In the genomic region with DNA sequence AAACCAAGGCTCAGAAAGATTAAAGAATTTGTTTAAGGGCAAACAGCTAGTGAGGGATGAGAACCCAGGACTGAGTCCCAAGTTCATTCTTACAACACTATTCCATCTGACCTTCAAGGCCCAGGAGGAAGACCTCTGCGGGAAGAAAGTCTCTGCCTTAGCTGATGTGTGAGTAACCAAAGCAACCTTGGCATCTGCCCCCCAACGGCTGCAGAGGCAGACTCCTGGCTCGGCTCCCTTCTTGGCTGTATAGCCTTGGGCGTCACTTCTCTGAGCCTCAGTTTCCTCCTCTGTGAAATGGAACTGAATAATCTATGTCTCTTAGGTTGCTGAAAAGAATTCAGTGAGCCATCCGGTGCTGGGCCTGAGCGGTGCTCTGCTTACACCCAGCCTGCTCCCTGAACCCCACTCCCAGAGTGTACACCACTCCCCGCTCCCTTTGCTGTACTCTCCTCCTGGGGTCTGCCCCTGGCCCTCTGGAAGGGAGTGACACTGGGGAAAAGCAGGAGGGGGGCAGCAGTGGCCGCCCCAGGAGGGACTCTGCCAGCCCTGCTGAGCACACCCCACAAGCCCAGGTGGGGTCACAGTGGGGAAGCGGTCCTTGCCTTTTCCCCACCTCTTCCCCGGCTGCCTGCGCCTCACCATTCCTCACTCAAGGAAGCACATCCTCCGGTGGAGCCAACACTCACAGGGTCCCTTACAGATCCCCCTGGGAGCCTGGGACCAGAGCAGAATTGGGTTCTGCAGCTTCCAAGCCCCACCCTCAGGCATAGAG, we compare ENCODE assay signal across 20 cellular contexts.
A peak's percentile ranks its signal among the peaks of the same experiment; 100 is the strongest.
DNase-seq lines count a peak whose midpoint lies in the region; ATAC-seq and TF ChIP-seq lines count a peak whose summit lies in the region.
"Had no signal": no experiment of that assay in that cellular context is flagged by ENCODE, and none has a peak within 500 bp of the region (broad histone marks: within the 10 kb centered on the region; RNA-seq: fewer than 3 reads in every experiment).

No MANE protein-coding gene starts in this region.

- WGBS in neuronal stem cell (ENCODE audit: extremely low coverage in 2 of 2, insufficient read length in 2 of 2, insufficient replicate concordance in 1 of 2), 2 donors = no CpG with 5 or more reads among the region's 12 CpGs
- WGBS in aorta, 2 donors = 77 to 85% methylated on average over 12 of the region's 12 CpGs

- H2BK15ac ChIP-seq in neuronal stem cell (ENCODE audit: low read length) = no peak overlapping the region

- peaks cover 31% of the 10 kb centered on the region for H3K36me3 Mint-ChIP-seq in central memory CD8-positive, alpha-beta T cell (ENCODE audit: insufficient read depth)

- intact Hi-C loops in Right ventricle myocardium inferior (cut with DNase I) (no loop called here), cardiac septum (cut with DNase I) (no loop called here), aorta (cut with DNase I) (no loop called here)

- no peaks in the 10 kb centered on the region for H3K79me1 ChIP-seq in neuronal stem cell (ENCODE audit: low read depth, low read length)

- no peak overlapping the region for H2AFZ ChIP-seq in neuronal stem cell (ENCODE audit: low read length)

- H4K8ac ChIP-seq in neuronal stem cell (ENCODE audit: low read depth, low read length) = no peak overlapping the region

- H3K4me3 ChIP-seq in HEK293 (ENCODE audit: low read depth, low read length) = no peak overlapping the region
- no peak overlapping the region for H3K4me3 ChIP-seq in neuronal stem cell (ENCODE audit: low read length in 2 of 2)
- no peak overlapping the region for H3K4me3 ChIP-seq in HAP-1
- no peak overlapping the region for H3K4me3 ChIP-seq in aorta (ENCODE audit: low read length in 2 of 2)

- peaks cover 80% of the 10 kb centered on the region for H3K4me1 Mint-ChIP-seq in central memory CD8-positive, alpha-beta T cell

- no peaks in the 10 kb centered on the region for H3K36me3 ChIP-seq in HEK293 (ENCODE audit: control insufficient read depth in 2 of 2, insufficient read depth in 1 of 2, low read length in 2 of 2)
- no peaks in the 10 kb centered on the region for H3K36me3 ChIP-seq in neuronal stem cell (replicated peaks in 1 of 2; ENCODE audit: control insufficient read depth in 2 of 2, insufficient read depth in 2 of 2, low read length in 2 of 2)
- no peaks in the 10 kb centered on the region for H3K36me3 ChIP-seq in HAP-1 (replicated peaks)
- H3K36me3 ChIP-seq in aorta (ENCODE audit: control insufficient read depth in 1 of 2, insufficient read depth in 2 of 2, low read length in 1 of 2) = no peaks in the 10 kb centered on the region
- H3K36me3 ChIP-seq: BE2C had no signal

- H3K4me2 ChIP-seq in neuronal stem cell (ENCODE audit: insufficient read depth, low read length, poor library complexity, severe bottlenecking) = no peak overlapping the region
- H3K4me2 ChIP-seq: KMS-11 had no signal

- H2BK5ac ChIP-seq in neuronal stem cell (ENCODE audit: low read length) = no peak overlapping the region

- H2AK5ac ChIP-seq in neuronal stem cell (ENCODE audit: low read depth, low read length) = no peak overlapping the region

- H3K27me3 ChIP-seq in neuronal stem cell (ENCODE audit: control insufficient read depth in 3 of 3, insufficient read depth in 3 of 3, low read depth in 1 of 3, low read length in 3 of 3) (no peaks in the 10 kb centered on the region), HAP-1 (ENCODE audit: low read depth) (no peaks in the 10 kb centered on the region), aorta (ENCODE audit: control insufficient read depth in 1 of 2, insufficient read depth in 2 of 2, low read length in 1 of 2) (no peaks in the 10 kb centered on the region)
- H3K27me3 ChIP-seq: BE2C had no signal

- no peak for TF ChIP-seq CTCF in HEK293 (tag by site-specific recombination; IDR thresholded peaks at IDR 0.05)

- DNase-seq in Right ventricle myocardium inferior (ENCODE audit: missing footprints) (peak; percentile 11), cardiac septum (ENCODE audit: low spot score) (no peak), neuronal stem cell (ENCODE audit: low spot score) (no peak), HAP-1 (ENCODE audit: low spot score in 2 of 2) (no peak), aorta (no peak), KBM-7 (no peak)
- DNase-seq in central memory CD8-positive, alpha-beta T cell (ENCODE audit: low spot score in 2 of 2) = no peak
- DNase-seq: BE2C, Calu3, DND-41, MM.1S, NCI-H2029, NCI-H446, NCI-H524 treated with DMSO at 0.1 percent for 48 hours, NCI-H774, SHP77 had no signal

- H3K27ac ChIP-seq in HEK293 (ENCODE audit: extremely low read depth, low read depth, low read length) (no peak overlapping the region), neuronal stem cell (replicated peaks; ENCODE audit: low read length) (no peak overlapping the region), aorta (ENCODE audit: low read depth in 1 of 2, low read length in 2 of 2) (no peak overlapping the region)
- H3K27ac ChIP-seq: 22Rv1, KMS-11 had no signal

- H3K23ac ChIP-seq in neuronal stem cell (ENCODE audit: low read depth, low read length, poor library complexity) = no peak overlapping the region

- ATAC-seq in Right ventricle myocardium inferior = no peak
- ATAC-seq in central memory CD8-positive, alpha-beta T cell (replicated peaks; ENCODE audit: extremely low read depth, poor library complexity, severe bottlenecking) = no peak
- ATAC-seq in aorta (ENCODE audit: low FRiP score) = no peak

- peak overlapping the region; percentile 69 for H3K27ac Mint-ChIP-seq in central memory CD8-positive, alpha-beta T cell (ENCODE audit: low read depth)

- H2BK12ac ChIP-seq in neuronal stem cell (ENCODE audit: low read length) = no peak overlapping the region

- no peak overlapping the region for H4K91ac ChIP-seq in neuronal stem cell (ENCODE audit: low read depth, low read length, poor library complexity)

- in situ Hi-C loops in HAP-1 (cut with MboI; ENCODE audit: low sequenced_read_pairs) (no loop called here), KBM-7 (cut with MboI; ENCODE audit: low pct_unique_long_range_greater_than_20kb, low sequenced_read_pairs) (no loop called here)

- H3K9me3 Mint-ChIP-seq in central memory CD8-positive, alpha-beta T cell = no peaks in the 10 kb centered on the region
- H3K9me3 Mint-ChIP-seq: CD14-positive monocyte had no signal

- no peak overlapping the region for H3K4me3 Mint-ChIP-seq in central memory CD8-positive, alpha-beta T cell
- H3K4me3 Mint-ChIP-seq: CD14-positive monocyte had no signal

- CTCF ChIA-PET in HEK293 (lab: Yijun Ruan, JAX) = interaction anchor here (0.7 to 2.0 kb wide), 3 partner anchors 8 to 26 kb away, joined by 3 to 7 read pairs (median 6); no protein-coding TSS in a partner anchor

- H3K27me3 Mint-ChIP-seq in central memory CD8-positive, alpha-beta T cell = no peaks in the 10 kb centered on the region

- no peak overlapping the region for H3K14ac ChIP-seq in neuronal stem cell (ENCODE audit: low read length)

- H3K9me3 ChIP-seq in HEK293 (ENCODE audit: control insufficient read depth, insufficient read depth, low read depth, low read length) (no peaks in the 10 kb centered on the region), neuronal stem cell (replicated peaks in 1 of 2; ENCODE audit: control insufficient read depth in 2 of 2, insufficient read depth in 1 of 2, low read depth in 1 of 2, low read length in 2 of 2) (no peaks in the 10 kb centered on the region), HAP-1 (no peaks in the 10 kb centered on the region), aorta (ENCODE audit: control insufficient read depth, low read length) (no peaks in the 10 kb centered on the region)
- H3K9me3 ChIP-seq: BE2C had no signal

- no peak overlapping the region for H3K9ac ChIP-seq in neuronal stem cell (ENCODE audit: low read depth, low read length, poor library complexity)
- H3K9ac ChIP-seq: KMS-11 had no signal

- POLR2A ChIA-PET in HEK293 (lab: Yijun Ruan, JAX) = interaction anchor here (1.1 kb wide), 1 partner anchor 9 kb away, joined by 3 read pairs; no protein-coding TSS in a partner anchor

- H3K4me1 ChIP-seq in HEK293 (ENCODE audit: control insufficient read depth, insufficient read depth, low read length) (no peaks in the 10 kb centered on the region), neuronal stem cell (ENCODE audit: control insufficient read depth in 2 of 2, insufficient read depth in 1 of 2, low read depth in 1 of 2, low read length in 2 of 2) (peaks cover 3 to 4% of the 10 kb centered on the region in 2 donors), HAP-1 (no peaks in the 10 kb centered on the region), aorta (ENCODE audit: control insufficient read depth in 1 of 2, insufficient read depth in 2 of 2, low read length in 2 of 2) (no peaks in the 10 kb centered on the region)
- H3K4me1 ChIP-seq: BE2C had no signal

- no peak overlapping the region for H3K4ac ChIP-seq in neuronal stem cell (ENCODE audit: low read length)

- H2BK120ac ChIP-seq in neuronal stem cell (ENCODE audit: low read depth, low read length) = no peak overlapping the region

- H3K18ac ChIP-seq in neuronal stem cell (ENCODE audit: low read length) = peak overlapping the region; percentile 36

TF ChIP-seq in HEK293, 187 proteins besides CTCF, POLR2A, EP300 and RAD21 (continues in another document):
- TF ChIP-seq ZIC2 (tag by site-specific recombination; IDR thresholded peaks at IDR 0.05) (peak; percentile 56), ZNF654 (tag by site-specific recombination; IDR thresholded peaks at IDR 0.05; ENCODE audit: low read depth) (no peak)
